ENCODE assay signal across 16 cellular contexts in the genomic region with DNA sequence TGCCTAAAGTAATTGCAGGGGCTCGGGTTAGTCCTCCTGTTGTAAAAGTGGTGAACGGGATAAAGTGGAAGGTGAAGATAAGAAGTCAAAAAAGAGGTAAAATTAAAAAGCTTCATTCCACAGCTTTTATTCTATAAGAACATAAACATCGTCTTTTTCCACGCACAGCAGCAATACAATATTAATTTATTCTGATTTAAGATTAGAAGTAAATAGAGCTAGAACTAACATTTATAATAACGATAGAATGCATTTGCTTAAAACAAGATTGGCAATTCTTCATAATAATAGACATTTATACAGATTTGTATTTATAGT. TPM values are rescaled to one million over a fixed set of nuclear protein-coding genes. Genes with fewer than 3 reads are reported as not detected.
DNase-seq lines count a peak whose midpoint lies in the region; ATAC-seq and TF ChIP-seq lines count a peak whose summit lies in the region.
"Had no signal": no experiment of that assay in that cellular context is flagged by ENCODE, and none has a peak within 500 bp of the region (broad histone marks: within the 10 kb centered on the region; RNA-seq: fewer than 3 reads in every experiment).

No MANE protein-coding gene starts in this region.

- H3K4me3 ChIP-seq in Loucy (ENCODE audit: low read length, poor library complexity, severe bottlenecking) (peak overlapping the region; percentile 94), fibroblast of villous mesenchyme (ENCODE audit: low read depth, low read length) (peak overlapping the region; percentile 67), gastrocnemius medialis (peak overlapping the region; percentile 62 to 88 (median 77))

- H3K4me1 ChIP-seq in Loucy (ENCODE audit: insufficient read depth, low read length, poor library complexity, severe bottlenecking) (peaks cover 17% of the 10 kb centered on the region), gastrocnemius medialis (peaks cover 4 to 50% of the 10 kb centered on the region in 2 donors)
- H3K4me1 ChIP-seq: parathyroid adenoma had no signal

- no peak overlapping the region for H3K27ac Mint-ChIP-seq in Calu3 (ENCODE audit: unreplicated experiment)
- H3K27ac Mint-ChIP-seq: activated CD8-positive, alpha-beta T cell treated with anti-CD3 and anti-CD28 coated beads, Interleukin-2, amount 10 ng/mL, durations not matched to agents 7 days and 5 days; dendritic cell treated with granulocyte-macrophage colony-stimulating factor and Interleukin-4, amounts not matched to agents 40 ng/mL and 50 ng/mL, for 4 days had no signal

- no peak for ATAC-seq in gastrocnemius medialis
- ATAC-seq in GM18498 (IDR thresholded peaks at IDR 0.05; ENCODE audit: unreplicated experiment) = no peak
- ATAC-seq in GM19351 (IDR thresholded peaks at IDR 0.05; ENCODE audit: unreplicated experiment) = no peak
- ATAC-seq in GM21723 (IDR thresholded peaks at IDR 0.05; ENCODE audit: unreplicated experiment) = no peak
- ATAC-seq: activated CD8-positive, alpha-beta T cell treated with anti-CD3 and anti-CD28 coated beads, Interleukin-2, amount 10 ng/mL, durations not matched to agents 7 days and 5 days had no signal

- no peak for TF ChIP-seq POLR2A in gastrocnemius medialis (IDR thresholded peaks at IDR 0.05)

- H3K27ac ChIP-seq in gastrocnemius medialis = peak overlapping the region; percentile 90 to 99 (median 95)
- H3K27ac ChIP-seq: parathyroid adenoma, stomach had no signal

- CTCF ChIA-PET in Calu3 (lab: Charles Lee) = interaction anchor here (1.0 to 1.1 kb wide), 2 partner anchors 10 to 461 kb away, joined by 3 read pairs; no protein-coding TSS in a partner anchor

- H3K4me1 Mint-ChIP-seq in Calu3 (ENCODE audit: low read depth, unreplicated experiment) = peaks cover 37% of the 10 kb centered on the region

- H3K27me3 Mint-ChIP-seq in Calu3 (ENCODE audit: unreplicated experiment) = no peaks in the 10 kb centered on the region

- peaks cover 44% of the 10 kb centered on the region for H3K36me3 Mint-ChIP-seq in Calu3 (ENCODE audit: insufficient read depth, unreplicated experiment)
- H3K36me3 Mint-ChIP-seq: activated naive CD8-positive, alpha-beta T cell had no signal

- H3K4me3 Mint-ChIP-seq in Calu3 (ENCODE audit: low read depth, unreplicated experiment) = peak overlapping the region; percentile 92
- H3K4me3 Mint-ChIP-seq: activated CD8-positive, alpha-beta T cell treated with anti-CD3 and anti-CD28 coated beads, Interleukin-2, amount 10 ng/mL, durations not matched to agents 7 days and 5 days; dendritic cell treated with granulocyte-macrophage colony-stimulating factor and Interleukin-4, amounts not matched to agents 40 ng/mL and 50 ng/mL, for 4 days had no signal

- H3K36me3 ChIP-seq in Loucy (ENCODE audit: insufficient read depth, low read length) (peaks cover 42% of the 10 kb centered on the region), gastrocnemius medialis (no peaks in the 10 kb centered on the region)
- H3K36me3 ChIP-seq: stomach had no signal

- H3K9me2 ChIP-seq in Loucy (replicated peaks; ENCODE audit: low read depth, low read length) = no peaks in the 10 kb centered on the region

- H4K20me1 ChIP-seq in Loucy (ENCODE audit: insufficient read depth, low read length, poor library complexity, severe bottlenecking) = peaks cover 56% of the 10 kb centered on the region

- H2AFZ ChIP-seq in Loucy (ENCODE audit: low read length) = no peak overlapping the region
- H2AFZ ChIP-seq: parathyroid adenoma had no signal

- peaks cover 6% of the 10 kb centered on the region; the same call in 1 of the 2 replicates for H3F3A ChIP-seq in Loucy (ENCODE audit: low read depth)

- H3K9me3 ChIP-seq in Loucy (ENCODE audit: insufficient read depth, low read depth, low read length) (no peaks in the 10 kb centered on the region), gastrocnemius medialis (no peaks in the 10 kb centered on the region)

- peaks cover 97% of the 10 kb centered on the region for H3K79me2 ChIP-seq in Loucy (ENCODE audit: insufficient read depth, low read length)
- H3K79me2 ChIP-seq: parathyroid adenoma had no signal

- peak overlapping the region; percentile 99 for H3K9ac ChIP-seq in Loucy (ENCODE audit: low read depth, low read length, poor library complexity, severe bottlenecking)
- H3K9ac ChIP-seq: parathyroid adenoma had no signal

- no TSS peak for BruUV-seq in Calu3 (replicated peaks; lab: Mats Ljungman, UMichigan)

- DNase-seq in Calu3 (no peak), fibroblast of villous mesenchyme (ENCODE audit: low read depth) (no peak), gastrocnemius medialis (no peak), HK-2 (ENCODE audit: unreplicated experiment) (no peak)
- DNase-seq: activated CD8-positive, alpha-beta T cell treated with anti-CD3 and anti-CD28 coated beads, Interleukin-2, amount 10 ng/mL, durations not matched to agents 7 days and 5 days; CD4-positive, alpha-beta memory T cell; NCI-H2227 treated with DMSO at 0.1 percent for 48 hours; stomach; T-helper 9 cell had no signal

- H3K9me3 Mint-ChIP-seq in Calu3 (ENCODE audit: low read depth, unreplicated experiment) = no peaks in the 10 kb centered on the region
- H3K9me3 Mint-ChIP-seq: dendritic cell treated with granulocyte-macrophage colony-stimulating factor and Interleukin-4, amounts not matched to agents 40 ng/mL and 50 ng/mL, for 4 days had no signal

- in situ Hi-C loops in gastrocnemius medialis (cut with MboI; ENCODE audit: low sequenced_read_pairs in 4 of 4) = loop anchor here in 2 of 4 donors (10.0 to 25.0 kb wide), 2 partner anchors 958 to 1316 kb away; a partner anchor contains a TSS

- intact Hi-C loops in Calu3 (cut with micrococcal nuclease; ENCODE audit: unreplicated experiment) (no loop called here), gastrocnemius medialis (cut with DNase I; ENCODE audit: low total_unique reads) (loop anchor here (10.0 kb wide), 1 partner anchor 1496 kb away; no protein-coding TSS in a partner anchor)

- H3K4me2 ChIP-seq in Loucy (ENCODE audit: low read depth, low read length, poor library complexity, severe bottlenecking) = peak overlapping the region; percentile 98

- TF ChIP-seq CTCF in Calu3 (IDR thresholded peaks at IDR 0.05; ENCODE audit: unreplicated experiment) (no peak), Loucy (conservative IDR thresholded peaks at IDR 0.05; ENCODE audit: low read length) (no peak), fibroblast of villous mesenchyme (IDR thresholded peaks at IDR 0.05; ENCODE audit: insufficient read depth, low read depth, low read length) (no peak), gastrocnemius medialis (IDR thresholded peaks at IDR 0.05 in 4 of 5, conservative IDR thresholded peaks at IDR 0.05 in 1 of 5) (no peak)

- H3K27me3 ChIP-seq in Loucy (ENCODE audit: insufficient read depth, low read length, poor library complexity, severe bottlenecking) = peaks cover 56% of the 10 kb centered on the region
- no peaks in the 10 kb centered on the region for H3K27me3 ChIP-seq in gastrocnemius medialis

RNA-seq across cellular contexts. Expression of a gene that starts 3.7 kb away (rescaled TPM):
- total RNA-seq in Calu3 (2022) = 11.8 and 12.1 TPM in 2 replicates
- total RNA-seq in fibroblast of villous mesenchyme = 39.0 and 47.1 TPM in 2 replicates
- 10 to 100 TPM; 24.6 to 61.2 (median 40.0) TPM for total RNA-seq in gastrocnemius medialis
- total RNA-seq: activated CD8-positive, alpha-beta T cell treated with anti-CD3 and anti-CD28 coated beads, Interleukin-2, amount 10 ng/mL, durations not matched to agents 7 days and 5 days; CD4-positive, alpha-beta memory T cell had no signal

RNA-seq across cellular contexts. Expression of a gene that starts 5.1 kb away (rescaled TPM):
- total RNA-seq in Calu3 (2022) (1.7 and 2.5 TPM in 2 replicates), fibroblast of villous mesenchyme (17.1 and 20.3 TPM in 2 replicates), gastrocnemius medialis (10 to 100 TPM; 18.9 to 30.3 (median 19.5) TPM)
- total RNA-seq: activated CD8-positive, alpha-beta T cell treated with anti-CD3 and anti-CD28 coated beads, Interleukin-2, amount 10 ng/mL, durations not matched to agents 7 days and 5 days; CD4-positive, alpha-beta memory T cell had no signal

RNA-seq across cellular contexts. Expression of a gene that starts 14.0 kb away (rescaled TPM):
- total RNA-seq in Calu3 (2022) = not detected in 2 replicates
- 2.2 and 2.3 TPM in 2 replicates for total RNA-seq in fibroblast of villous mesenchyme
- total RNA-seq in gastrocnemius medialis = 10 to 100 TPM in 1 of 4 donors, 1 to 10 TPM in 3; 5.3 to 12.8 (median 8.6) TPM
- total RNA-seq: activated CD8-positive, alpha-beta T cell treated with anti-CD3 and anti-CD28 coated beads, Interleukin-2, amount 10 ng/mL, durations not matched to agents 7 days and 5 days; CD4-positive, alpha-beta memory T cell had no signal

RNA-seq across cellular contexts. Expression of a gene that starts 14.6 kb away (rescaled TPM):
- 0.39 and 0.54 TPM in 2 replicates for total RNA-seq in Calu3 (2022)
- total RNA-seq in fibroblast of villous mesenchyme = 41.9 and 47.1 TPM in 2 replicates
- total RNA-seq in gastrocnemius medialis = 1 to 10 TPM; 5.1 to 7.9 (median 6.4) TPM
- total RNA-seq: activated CD8-positive, alpha-beta T cell treated with anti-CD3 and anti-CD28 coated beads, Interleukin-2, amount 10 ng/mL, durations not matched to agents 7 days and 5 days; CD4-positive, alpha-beta memory T cell had no signal

RNA-seq across cellular contexts. Expression of a gene that starts 18.1 kb away (rescaled TPM):
- total RNA-seq in Calu3 (2022) (15.9 and 20.9 TPM in 2 replicates), fibroblast of villous mesenchyme (9.3 and 11.7 TPM in 2 replicates), gastrocnemius medialis (1 to 10 TPM in 3 of 4 donors, under 1 TPM in 1; 0.53 to 6.2 (median 3.0) TPM)
- total RNA-seq: activated CD8-positive, alpha-beta T cell treated with anti-CD3 and anti-CD28 coated beads, Interleukin-2, amount 10 ng/mL, durations not matched to agents 7 days and 5 days; CD4-positive, alpha-beta memory T cell had no signal
